In genomic region chrY:10666785-10667184, GRCh38 we compare ENCODE assay signal across 19 cellular contexts.
"Had no signal": no experiment of that assay in that cellular context is flagged by ENCODE, and none has a peak within 500 bp of the region (broad histone marks: within the 10 kb centered on the region; RNA-seq: fewer than 3 reads in every experiment).

No MANE protein-coding gene starts in this region.

- H3K36me3 ChIP-seq: breast epithelium, neutrophil, SJSA1, tibial nerve had no signal

- H3K27ac ChIP-seq: breast epithelium, neutrophil, SJSA1, skin epidermis, tibial nerve had no signal

- H3K4me3 Mint-ChIP-seq: activated naive CD8-positive, alpha-beta T cell treated with anti-CD3 and anti-CD28 coated beads, Interleukin-2, amount 10 ng/mL, durations not matched to agents 7 days and 5 days; activated T-helper 1 cell treated with anti-CD3 and anti-CD28 coated beads, Interleukin-12 subunit alpha, Interleukin-12 subunit beta, Interleukin-2, Interleukin-4 antibody, amounts not matched to agents 30 ng/mL and 10 ng/mL and 1 ng/mL, durations not matched to agents 14 hours and 24 hours and 36 hours; dendritic cell treated with granulocyte-macrophage colony-stimulating factor and Interleukin-4, amounts not matched to agents 40 ng/mL and 50 ng/mL, for 4 days; effector memory CD8-positive, alpha-beta T cell; immature natural killer cell; natural killer cell had no signal

- ATAC-seq: activated CD4-positive, CD25-positive, alpha-beta regulatory T cell treated with anti-CD3 and anti-CD28 coated beads, Interleukin-2, amount 50 U/mL, for 24 hours; effector memory CD8-positive, alpha-beta T cell; natural killer cell had no signal

- H3K27ac Mint-ChIP-seq: activated naive CD8-positive, alpha-beta T cell treated with anti-CD3 and anti-CD28 coated beads, Interleukin-2, amount 10 ng/mL, durations not matched to agents 7 days and 5 days; activated T-helper 1 cell treated with anti-CD3 and anti-CD28 coated beads, Interleukin-12 subunit alpha, Interleukin-12 subunit beta, Interleukin-2, Interleukin-4 antibody, amounts not matched to agents 30 ng/mL and 10 ng/mL and 1 ng/mL, durations not matched to agents 14 hours and 24 hours and 36 hours; dendritic cell treated with granulocyte-macrophage colony-stimulating factor and Interleukin-4, amounts not matched to agents 40 ng/mL and 50 ng/mL, for 4 days; effector memory CD8-positive, alpha-beta T cell; immature natural killer cell; natural killer cell had no signal

- H3K36me3 Mint-ChIP-seq: natural killer cell had no signal

- H3K4me1 ChIP-seq: breast epithelium, SJSA1, tibial nerve had no signal

- H3K9me3 ChIP-seq: breast epithelium had no signal

- H3K27me3 ChIP-seq: breast epithelium, neutrophil, SJSA1, tibial nerve had no signal

- H3K4me3 ChIP-seq: breast epithelium, SJSA1, skin epidermis, tibial nerve had no signal

- H3K27me3 Mint-ChIP-seq: activated naive CD8-positive, alpha-beta T cell treated with anti-CD3 and anti-CD28 coated beads, Interleukin-2, amount 10 ng/mL, durations not matched to agents 7 days and 5 days; dendritic cell treated with granulocyte-macrophage colony-stimulating factor and Interleukin-4, amounts not matched to agents 40 ng/mL and 50 ng/mL, for 4 days; effector memory CD8-positive, alpha-beta T cell had no signal

- DNase-seq: activated naive CD4-positive, alpha-beta T cell; activated naive CD8-positive, alpha-beta T cell treated with anti-CD3 and anti-CD28 coated beads, Interleukin-2, amount 10 ng/mL, durations not matched to agents 7 days and 5 days; effector memory CD8-positive, alpha-beta T cell; immature natural killer cell; left cardiac atrium; natural killer cell; retina; stimulated activated CD4-positive, alpha-beta T cell treated with anti-CD3 and anti-CD28 coated beads, Interleukin-15, amount 100 ng/mL, for 24 hours; stimulated activated CD4-positive, alpha-beta T cell treated with anti-CD3 and anti-CD28 coated beads, Interleukin-4, amount 100 ng/mL, for 1 hour; stimulated activated naive CD4-positive, alpha-beta T cell; T-helper 9 cell had no signal

- H3K4me1 Mint-ChIP-seq: activated naive CD8-positive, alpha-beta T cell treated with anti-CD3 and anti-CD28 coated beads, Interleukin-2, amount 10 ng/mL, durations not matched to agents 7 days and 5 days; immature natural killer cell; natural killer cell had no signal
